In genomic region chr17:80761421-80761871, GRCh38 we compare ENCODE assay signal across 8 cellular contexts.
DNase-seq lines count a peak whose midpoint lies in the region; ATAC-seq and TF ChIP-seq lines count a peak whose summit lies in the region.

No MANE protein-coding gene starts in this region.

- ATAC-seq in HG02970 (IDR thresholded peaks at IDR 0.05; ENCODE audit: low FRiP score, unreplicated experiment): no peak

- no peak for TF ChIP-seq CTCF in epithelial cell of esophagus (IDR thresholded peaks at IDR 0.05; ENCODE audit: insufficient read depth, low read depth, low read length, missing control alignments)

- H3K4me3 ChIP-seq in epithelial cell of esophagus (ENCODE audit: low read length): no peak overlapping the region

- DNase-seq in LoVo (ENCODE audit: low spot score): peak; percentile 43
- DNase-seq in activated CD4-positive, alpha-beta T cell treated with anti-CD3 and anti-CD28 coated beads, Interleukin-2, amount 50 U/mL, for 4 hours: peak; percentile 78 to 84
- DNase-seq in epithelial cell of esophagus (ENCODE audit: low read depth): peak; percentile 72
- peak; percentile 40 for DNase-seq in stimulated activated CD8-positive, alpha-beta memory T cell treated with anti-CD3 and anti-CD28 coated beads, Interleukin-15, amount 100 ng/mL, for 1 hour (ENCODE audit: low read depth)
- DNase-seq in anterior cingulate cortex (lab: John Stamatoyannopoulos, UW): no peak
- no peak for DNase-seq in AML-193 (lab: John Stamatoyannopoulos, UW)
- DNase-seq in NCI-H524 treated with DMSO at 0.1 percent for 48 hours (lab: John Stamatoyannopoulos, UW): no peak

Comparison
In these comparisons a context has a peak if more than half of its experiments do, and no peak if none do; other contexts are left out.
1. DNase-seq: peak in LoVo (single experiment), activated CD4-positive, alpha-beta T cell treated with anti-CD3 and anti-CD28 coated beads, Interleukin-2, amount 50 U/mL, for 4 hours (2 of 2), epithelial cell of esophagus (single experiment) and stimulated activated CD8-positive, alpha-beta memory T cell treated with anti-CD3 and anti-CD28 coated beads, Interleukin-15, amount 100 ng/mL, for 1 hour (single experiment); none in anterior cingulate cortex (0 of 58), AML-193 (0 of 2) and NCI-H524 treated with DMSO at 0.1 percent for 48 hours (single experiment).